ENCODE assay signal across 1 cellular context in the genomic region with DNA sequence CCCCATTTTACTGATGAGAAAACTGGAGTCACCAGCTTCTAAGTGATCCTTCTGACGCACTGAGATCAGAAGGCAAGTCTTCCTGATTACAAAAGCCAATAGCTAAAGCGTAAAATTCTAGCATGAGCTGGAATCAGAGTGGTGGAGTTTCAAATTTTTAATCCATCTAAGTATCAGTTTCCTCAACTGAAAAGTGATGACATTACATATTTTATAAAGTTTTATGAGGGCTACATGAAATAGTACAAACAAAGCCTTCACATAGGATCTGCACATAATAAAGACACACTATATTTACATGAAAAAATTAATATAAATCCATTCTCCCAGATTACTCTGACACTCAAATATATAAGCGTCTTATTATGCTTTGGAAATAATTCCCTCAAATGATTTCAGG.
TF ChIP-seq lines count a peak whose summit lies in the region.

No MANE protein-coding gene starts in this region.

TF ChIP-seq in HepG2, 621 proteins besides CTCF, POLR2A, EP300 and RAD21 (continued from another document):
- TF ChIP-seq, protein P1, sequence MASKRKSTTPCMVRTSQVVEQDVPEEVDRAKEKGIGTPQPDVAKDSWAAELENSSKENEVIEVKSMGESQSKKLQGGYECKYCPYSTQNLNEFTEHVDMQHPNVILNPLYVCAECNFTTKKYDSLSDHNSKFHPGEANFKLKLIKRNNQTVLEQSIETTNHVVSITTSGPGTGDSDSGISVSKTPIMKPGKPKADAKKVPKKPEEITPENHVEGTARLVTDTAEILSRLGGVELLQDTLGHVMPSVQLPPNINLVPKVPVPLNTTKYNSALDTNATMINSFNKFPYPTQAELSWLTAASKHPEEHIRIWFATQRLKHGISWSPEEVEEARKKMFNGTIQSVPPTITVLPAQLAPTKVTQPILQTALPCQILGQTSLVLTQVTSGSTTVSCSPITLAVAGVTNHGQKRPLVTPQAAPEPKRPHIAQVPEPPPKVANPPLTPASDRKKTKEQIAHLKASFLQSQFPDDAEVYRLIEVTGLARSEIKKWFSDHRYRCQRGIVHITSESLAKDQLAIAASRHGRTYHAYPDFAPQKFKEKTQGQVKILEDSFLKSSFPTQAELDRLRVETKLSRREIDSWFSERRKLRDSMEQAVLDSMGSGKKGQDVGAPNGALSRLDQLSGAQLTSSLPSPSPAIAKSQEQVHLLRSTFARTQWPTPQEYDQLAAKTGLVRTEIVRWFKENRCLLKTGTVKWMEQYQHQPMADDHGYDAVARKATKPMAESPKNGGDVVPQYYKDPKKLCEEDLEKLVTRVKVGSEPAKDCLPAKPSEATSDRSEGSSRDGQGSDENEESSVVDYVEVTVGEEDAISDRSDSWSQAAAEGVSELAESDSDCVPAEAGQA (IDR thresholded peaks at IDR 0.05; ENCODE audit: low read depth), result no peak
- TF ChIP-seq, protein P1 (CRISPR knock-in tag; IDR thresholded peaks at IDR 0.05; ENCODE audit: borderline replicate concordance), result no peak
- no peak for TF ChIP-seq NR2F2 (IDR thresholded peaks at IDR 0.05; ENCODE audit: borderline replicate concordance, low read depth)
- peak; percentile 61 for TF ChIP-seq MAFF (IDR thresholded peaks at IDR 0.05; ENCODE audit: low read depth, low read length)
- no peak for TF ChIP-seq PITX1 (CRISPR knock-in tag; IDR thresholded peaks at IDR 0.05)
- TF ChIP-seq KMT2A (CRISPR knock-in tag; IDR thresholded peaks at IDR 0.05), result no peak
- no peak for TF ChIP-seq KMT2B (CRISPR knock-in tag; IDR thresholded peaks at IDR 0.05)
